ENCODE assay signal across 1 cellular context in genomic region chr19:10471909-10472308, GRCh38.
A peak's percentile ranks its signal among the peaks of the same experiment; 100 is the strongest.
TF ChIP-seq lines count a peak whose summit lies in the region.

No MANE protein-coding gene starts in this region.

TF ChIP-seq in GM12878, 131 proteins besides CTCF, POLR2A, EP300 and RAD21:
- peak; percentile 18; the same call in 1 of the 2 replicates for TF ChIP-seq SMC3 (IDR thresholded peaks at IDR 0.05; ENCODE audit: borderline replicate concordance, low read length)
- no peak for TF ChIP-seq FOS (IDR thresholded peaks at IDR 0.05; ENCODE audit: borderline replicate concordance, extremely low read depth, insufficient read length)
